Comparison of ENCODE assay signal across 26 cellular contexts in genomic region chr2:144310484-144310883, GRCh38.
DNase-seq lines count a peak whose midpoint lies in the region; ATAC-seq lines count a peak whose summit lies in the region.
"Had no signal": no experiment of that assay in that cellular context is flagged by ENCODE, and none has a peak within 500 bp of the region (broad histone marks: within the 10 kb centered on the region; RNA-seq: fewer than 3 reads in every experiment).

No MANE protein-coding gene starts in this region.

- peak overlapping the region; percentile 10 for H3K27ac Mint-ChIP-seq in activated naive CD8-positive, alpha-beta T cell treated with anti-CD3 and anti-CD28 coated beads, Interleukin-2, amount 50 U/mL, for 24 hours
- H3K27ac Mint-ChIP-seq in activated naive CD8-positive, alpha-beta T cell treated with anti-CD3 and anti-CD28 coated beads for 36 hours = no peak overlapping the region
- no peak overlapping the region for H3K27ac Mint-ChIP-seq in memory B cell
- H3K27ac Mint-ChIP-seq: activated B cell treated with CpG ODN at 0.5 μM for 24 hours, HFFc6 had no signal

- no peaks in the 10 kb centered on the region for H3K27me3 Mint-ChIP-seq in activated naive CD8-positive, alpha-beta T cell treated with anti-CD3 and anti-CD28 coated beads, Interleukin-2, amount 50 U/mL, for 24 hours
- H3K27me3 Mint-ChIP-seq in activated naive CD8-positive, alpha-beta T cell treated with anti-CD3 and anti-CD28 coated beads for 36 hours = no peaks in the 10 kb centered on the region
- no peaks in the 10 kb centered on the region for H3K27me3 Mint-ChIP-seq in memory B cell
- H3K27me3 Mint-ChIP-seq: activated B cell treated with CpG ODN at 0.5 μM for 24 hours had no signal

- peaks cover 38% of the 10 kb centered on the region for H3K9me3 Mint-ChIP-seq in activated naive CD8-positive, alpha-beta T cell treated with anti-CD3 and anti-CD28 coated beads, Interleukin-2, amount 50 U/mL, for 24 hours
- peaks cover 27% of the 10 kb centered on the region for H3K9me3 Mint-ChIP-seq in activated naive CD8-positive, alpha-beta T cell treated with anti-CD3 and anti-CD28 coated beads for 36 hours
- H3K9me3 Mint-ChIP-seq in memory B cell = peaks cover 14% of the 10 kb centered on the region

- H3K36me3 Mint-ChIP-seq in activated naive CD8-positive, alpha-beta T cell treated with anti-CD3 and anti-CD28 coated beads, Interleukin-2, amount 50 U/mL, for 24 hours (ENCODE audit: low read depth) = peaks cover 65% of the 10 kb centered on the region
- H3K36me3 Mint-ChIP-seq in activated naive CD8-positive, alpha-beta T cell treated with anti-CD3 and anti-CD28 coated beads for 36 hours = peaks cover 44% of the 10 kb centered on the region
- peaks cover 21% of the 10 kb centered on the region for H3K36me3 Mint-ChIP-seq in memory B cell

- DNase-seq in activated naive CD8-positive, alpha-beta T cell treated with anti-CD3 and anti-CD28 coated beads, Interleukin-2, amount 50 U/mL, for 24 hours = no peak
- no peak for DNase-seq in activated naive CD8-positive, alpha-beta T cell treated with anti-CD3 and anti-CD28 coated beads for 36 hours
- DNase-seq in memory B cell (ENCODE audit: low spot score in 2 of 2) = no peak
- DNase-seq in HCEC 1CT = no peak
- DNase-seq in AML-193 (lab: John Stamatoyannopoulos, UW) = no peak
- DNase-seq in NCI-H1694 (lab: John Stamatoyannopoulos, UW) = no peak
- DNase-seq: activated B cell treated with CpG ODN at 0.5 μM for 24 hours; activated CD4-positive, alpha-beta T cell treated with anti-CD3 and anti-CD28 coated beads, Interleukin-2, amount 50 U/mL, for 48 hours; activated gamma-delta T cell; dorsolateral prefrontal cortex; GM23248; HFFc6; hypothalamus; KBM-7; mesenchymal stem cell; MM.1S; NCI-H2081; NCI-H226; NCI-H69; right lobe of liver; stimulated activated CD4-positive, alpha-beta T cell treated with anti-CD3 and anti-CD28 coated beads, Interleukin-2, amount 100 ng/mL, for 48 hours; upper lobe of left lung had no signal

- ATAC-seq in activated naive CD8-positive, alpha-beta T cell treated with anti-CD3 and anti-CD28 coated beads, Interleukin-2, amount 50 U/mL, for 24 hours = peak; percentile 24
- ATAC-seq in GM21381 (IDR thresholded peaks at IDR 0.05; ENCODE audit: unreplicated experiment) (peak; percentile 56), HG03175 (IDR thresholded peaks at IDR 0.05; ENCODE audit: unreplicated experiment) (peak; percentile 57), memory B cell (ENCODE audit: low read depth) (no peak)
- ATAC-seq: A549, left lobe of liver, right lobe of liver had no signal

- H3K4me1 Mint-ChIP-seq in activated naive CD8-positive, alpha-beta T cell treated with anti-CD3 and anti-CD28 coated beads, Interleukin-2, amount 50 U/mL, for 24 hours = peaks cover 37% of the 10 kb centered on the region
- H3K4me1 Mint-ChIP-seq in activated naive CD8-positive, alpha-beta T cell treated with anti-CD3 and anti-CD28 coated beads for 36 hours = peaks cover 19% of the 10 kb centered on the region
- peaks cover 15% of the 10 kb centered on the region for H3K4me1 Mint-ChIP-seq in memory B cell

- no peak overlapping the region for H3K4me3 Mint-ChIP-seq in activated naive CD8-positive, alpha-beta T cell treated with anti-CD3 and anti-CD28 coated beads, Interleukin-2, amount 50 U/mL, for 24 hours
- no peak overlapping the region for H3K4me3 Mint-ChIP-seq in activated naive CD8-positive, alpha-beta T cell treated with anti-CD3 and anti-CD28 coated beads for 36 hours
- H3K4me3 Mint-ChIP-seq in memory B cell = peak overlapping the region; percentile 9
- H3K4me3 Mint-ChIP-seq: activated B cell treated with CpG ODN at 0.5 μM for 24 hours, HFFc6 had no signal
